Comparison of ENCODE assay signal across 7 cellular contexts in genomic region chr2:12510070-12510469, GRCh38.
"Had no signal": no experiment of that assay in that cellular context is flagged by ENCODE, and none has a peak within 500 bp of the region (broad histone marks: within the 10 kb centered on the region; RNA-seq: fewer than 3 reads in every experiment).

No MANE protein-coding gene starts in this region.

- DNase-seq: IMR-90, KBM-7, KG1 had no signal

- H3K27ac ChIP-seq: HL-60 had no signal

- H3K4me3 ChIP-seq: K562 had no signal

- ATAC-seq: HepG2, K562 had no signal

- H3K9me3 Mint-ChIP-seq: IgD-negative memory B cell had no signal
